15 cellular contexts compared by ENCODE assay signal in genomic region chr1:214364335-214364734, GRCh38.
DNase-seq lines count a peak whose midpoint lies in the region; ATAC-seq, FAIRE-seq and TF ChIP-seq lines count a peak whose summit lies in the region.
"Had no signal": no experiment of that assay in that cellular context is flagged by ENCODE, and none has a peak within 500 bp of the region (broad histone marks: within the 10 kb centered on the region; RNA-seq: fewer than 3 reads in every experiment).

No MANE protein-coding gene starts in this region.

- H3K27ac ChIP-seq in K562 (ENCODE audit: extremely low read depth, low read depth, low read length) = no peak overlapping the region
- peak overlapping the region; percentile 86 for H3K27ac ChIP-seq in left ventricle myocardium inferior (replicated peaks)

- TF ChIP-seq RAD21 in K562 (CRISPR knock-in tag; conservative IDR thresholded peaks at IDR 0.05 in 1 of 2, IDR thresholded peaks at IDR 0.05 in 1 of 2) = no peak

- TF ChIP-seq EP300 in K562 (IDR thresholded peaks at IDR 0.05; ENCODE audit: low read length) = no peak

- H3K36me3 ChIP-seq in K562 (ENCODE audit: control insufficient read depth, insufficient read depth, low read length) = no peaks in the 10 kb centered on the region
- peaks cover 43% of the 10 kb centered on the region for H3K36me3 ChIP-seq in left ventricle myocardium inferior

- H3K4me2 ChIP-seq in K562 (ENCODE audit: insufficient read depth, low read length) = no peak overlapping the region

- no peak for TF ChIP-seq POLR2A in K562 (conservative IDR thresholded peaks at IDR 0.05)

- DNase-seq in G401 (ENCODE audit: low spot score) = peak; percentile 4
- no peak for DNase-seq in K562 (ENCODE audit: extremely low read depth in 1 of 4, low spot score in 3 of 4)
- DNase-seq in left ventricle myocardium inferior = peak; percentile 62
- DNase-seq in sciatic nerve (ENCODE audit: low spot score) = no peak
- DNase-seq in NCI-H2107 (lab: John Stamatoyannopoulos, UW) = no peak
- DNase-seq in effector CD8-positive, alpha-beta T cell (lab: John Stamatoyannopoulos, UW) = no peak
- DNase-seq in NCI-H1092 (lab: John Stamatoyannopoulos, UW) = no peak
- DNase-seq: activated naive CD8-positive, alpha-beta T cell treated with anti-CD3 and anti-CD28 coated beads, Interleukin-2, amount 50 U/mL, for 24 hours; central memory CD4-positive, alpha-beta T cell; COR-L47; effector CD4-positive, alpha-beta T cell; H9; NCI-H526; T-helper 17 cell had no signal

- POLR2A ChIA-PET in K562 (lab: Yijun Ruan, JAX) = no interaction called here

- no peaks in the 10 kb centered on the region for H3K9me1 ChIP-seq in K562 (ENCODE audit: control insufficient read depth, insufficient read depth, low read length)

- H3K4me3 ChIP-seq in K562 (no peak overlapping the region), left ventricle myocardium inferior (no peak overlapping the region)

- intact Hi-C loops in K562 (cut with micrococcal nuclease) = no loop called here
- intact Hi-C loops in left ventricle myocardium inferior (cut with micrococcal nuclease) = no loop called here
- intact Hi-C loops in sciatic nerve (cut with DNase I) = no loop called here

- H3K27me3 ChIP-seq in K562 (ENCODE audit: control insufficient read depth in 2 of 2, insufficient read depth in 2 of 2, low read length in 2 of 2) = peaks cover 16 to 34% of the 10 kb centered on the region in 2 experiments
- no peaks in the 10 kb centered on the region for H3K27me3 ChIP-seq in left ventricle myocardium inferior (ENCODE audit: low read depth)

- no peak for FAIRE-seq in K562 (lab: Jason Lieb, UNC)

- no peaks in the 10 kb centered on the region for H3K79me2 ChIP-seq in K562 (ENCODE audit: control insufficient read depth, insufficient read depth, low read length)

- TF ChIP-seq CTCF in K562 (IDR thresholded peaks at IDR 0.05 in 2 of 3, conservative IDR thresholded peaks at IDR 0.05 in 1 of 3; ENCODE audit: insufficient read depth in 2 of 3, low read depth in 1 of 3, low read length in 3 of 3) = no peak
- no peak for TF ChIP-seq CTCF in left ventricle myocardium inferior (IDR thresholded peaks at IDR 0.05; ENCODE audit: borderline replicate concordance)

- CTCF ChIA-PET in K562 (lab: Yijun Ruan, JAX; ENCODE audit: low intra/inter-chr PET ratio) = interaction anchor here (0.6 kb wide), 1 partner anchor 78 kb away, joined by 4 read pairs; no protein-coding TSS in a partner anchor

- 2% methylated on average over 11 of the region's 11 CpGs for WGBS in K562 (ENCODE audit: insufficient coverage, low coverage, missing lambda C conversion rate)

- H3K9ac ChIP-seq in K562 (ENCODE audit: insufficient read depth in 1 of 2, low read depth in 2 of 2, low read length in 2 of 2) = no peak overlapping the region

- H3K9me3 ChIP-seq in K562 (replicated peaks; ENCODE audit: control insufficient read depth, insufficient read depth, low read depth, low read length) = no peaks in the 10 kb centered on the region
- H3K9me3 ChIP-seq in left ventricle myocardium inferior (replicated peaks) = no peaks in the 10 kb centered on the region

- in situ Hi-C loops in G401 (cut with HindIII; ENCODE audit: low sequenced_read_pairs) (no loop called here), K562 (cut with MboI) (no loop called here)

- no TSS peak for BruUV-seq in K562 (replicated peaks; lab: Mats Ljungman, UMichigan)

- H2AFZ ChIP-seq in K562 (ENCODE audit: low read depth, low read length) = no peak overlapping the region

- peak; percentile 21; the same call in 1 of the 3 replicates for ATAC-seq in K562
- ATAC-seq in sciatic nerve = peak; percentile 41
- ATAC-seq: activated naive CD8-positive, alpha-beta T cell treated with anti-CD3 and anti-CD28 coated beads, Interleukin-2, amount 50 U/mL, for 24 hours; activated T-helper 17 cell treated with anti-CD3 and anti-CD28 coated beads, Interleukin-2, amount 50 U/mL, for 72 hours; T-helper 17 cell had no signal

- H3K4me1 ChIP-seq in K562 (replicated peaks in 1 of 2; ENCODE audit: control insufficient read depth in 2 of 2, insufficient read depth in 2 of 2, low read length in 2 of 2) (peaks cover 0 to 23% of the 10 kb centered on the region in 2 experiments; a peak in 3 of 5 replicates), left ventricle myocardium inferior (peaks cover 48% of the 10 kb centered on the region)

- H4K20me1 ChIP-seq in K562 (replicated peaks; ENCODE audit: control insufficient read depth, insufficient read depth, low read length) = no peaks in the 10 kb centered on the region

TF ChIP-seq in K562, 482 proteins besides CTCF, POLR2A, EP300 and RAD21:
- no peak for TF ChIP-seq POLR2AphosphoS2 (IDR thresholded peaks at IDR 0.05; ENCODE audit: low read length)
- 0 out of 2 replicates have a peak, but pooled peaks have one; percentile 50 for TF ChIP-seq FOSL1 (tag; conservative IDR thresholded peaks at IDR 0.05)
TF ChIP-seq in K562: peak in this region for 1.

Comparison
In these comparisons a context has a peak if more than half of its experiments do, and no peak if none do; other contexts are left out.
1. DNase-seq: peak in G401 (single experiment) and left ventricle myocardium inferior (single experiment); none in K562 (0 of 4), sciatic nerve (single experiment), NCI-H2107 (single experiment), effector CD8-positive, alpha-beta T cell (single experiment) and NCI-H1092 (single experiment).